ENCODE assay signal across 20 cellular contexts in the genomic region with DNA sequence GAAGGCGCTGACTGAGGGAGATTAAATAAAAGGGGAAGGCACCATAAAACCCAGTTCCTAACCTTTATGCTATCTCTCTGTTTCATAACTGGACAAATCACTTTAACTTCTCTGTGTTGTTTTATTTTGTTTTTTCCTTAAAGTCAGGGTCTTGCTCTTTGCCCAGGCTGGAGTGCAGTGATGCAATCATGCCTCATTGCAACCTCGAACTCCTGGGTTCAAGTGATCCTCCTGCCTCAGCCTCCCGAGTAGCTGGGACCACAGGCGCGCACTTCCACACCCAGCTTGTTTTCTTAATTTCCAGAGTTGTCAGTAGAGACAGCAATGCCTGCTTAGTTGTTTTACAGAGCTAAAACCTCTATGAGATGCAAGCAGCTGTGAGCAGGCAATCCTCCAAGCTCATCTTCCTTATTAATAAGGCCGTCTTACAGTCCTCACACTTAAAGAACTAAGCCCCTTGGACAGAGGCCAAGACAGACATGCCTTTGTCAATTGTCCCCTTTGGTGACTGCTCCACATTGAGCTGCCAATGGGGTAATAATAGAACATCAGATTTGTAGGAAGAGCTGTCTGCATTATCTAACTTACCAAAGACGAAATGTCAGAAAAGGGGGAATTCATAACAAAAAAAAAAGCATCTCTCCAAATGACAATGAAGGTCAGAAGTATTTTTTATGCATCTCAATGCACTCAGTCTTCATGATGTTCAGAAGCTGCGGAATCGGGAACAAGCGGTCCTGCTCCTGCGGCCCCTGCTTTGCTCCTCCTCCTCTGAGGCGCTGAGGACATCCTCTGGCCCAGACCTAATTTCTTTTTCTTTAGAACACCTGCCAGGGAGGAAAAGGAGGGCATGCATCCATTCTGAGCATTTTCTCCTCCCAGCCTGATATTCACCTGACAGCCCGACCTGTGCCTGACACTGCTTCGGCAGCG.
"Had no signal": no experiment of that assay in that cellular context is flagged by ENCODE, and none has a peak within 500 bp of the region (broad histone marks: within the 10 kb centered on the region; RNA-seq: fewer than 3 reads in every experiment).

No MANE protein-coding gene starts in this region.

- H3K27ac Mint-ChIP-seq: activated naive CD8-positive, alpha-beta T cell treated with anti-CD3 and anti-CD28 coated beads, Interleukin-2, amount 50 U/mL, for 24 hours; activated T-helper 17 cell treated with anti-CD3 and anti-CD28 coated beads, Interleukin-2, amount 50 U/mL, for 72 hours; immature natural killer cell; naive thymus-derived CD4-positive, alpha-beta T cell had no signal

- H3K36me3 ChIP-seq: cardiac muscle cell, colonic mucosa, esophagus muscularis mucosa, neutrophil, right atrium auricular region, upper lobe of left lung had no signal

- H3K4me2 ChIP-seq: smooth muscle cell had no signal

- H3K9me3 ChIP-seq: colonic mucosa, neutrophil, testis, upper lobe of left lung had no signal

- ATAC-seq: activated CD4-positive, CD25-positive, alpha-beta regulatory T cell treated with anti-CD3 and anti-CD28 coated beads, Interleukin-2, amount 50 U/mL, for 24 hours; activated naive CD8-positive, alpha-beta T cell treated with anti-CD3 and anti-CD28 coated beads, Interleukin-2, amount 50 U/mL, for 24 hours; activated T-helper 17 cell treated with anti-CD3 and anti-CD28 coated beads, Interleukin-2, amount 50 U/mL, for 72 hours; left colon; naive thymus-derived CD4-positive, alpha-beta T cell had no signal

- H3K9me3 Mint-ChIP-seq: activated naive CD8-positive, alpha-beta T cell treated with anti-CD3 and anti-CD28 coated beads, Interleukin-2, amount 50 U/mL, for 24 hours had no signal

- H3K4me1 Mint-ChIP-seq: activated naive CD8-positive, alpha-beta T cell treated with anti-CD3 and anti-CD28 coated beads, Interleukin-2, amount 50 U/mL, for 24 hours; immature natural killer cell had no signal

- H3K27ac ChIP-seq: cardiac muscle cell, colonic mucosa, esophagus muscularis mucosa, neutrophil, right atrium auricular region, testis, upper lobe of left lung had no signal

- DNase-seq: activated CD4-positive, alpha-beta T cell treated with anti-CD3 and anti-CD28 coated beads, Interleukin-2, amount 50 U/mL, for 4 hours; activated naive CD4-positive, alpha-beta T cell treated with Interleukin-2 at 50 U/mL for 16 hours; activated naive CD8-positive, alpha-beta T cell treated with anti-CD3 and anti-CD28 coated beads, Interleukin-2, amount 50 U/mL, for 24 hours; colonic mucosa; glutamatergic neuron; immature natural killer cell; left colon; naive thymus-derived CD4-positive, alpha-beta T cell; stimulated activated naive CD8-positive, alpha-beta T cell treated with anti-CD3 and anti-CD28 coated beads, Interleukin-15, Interleukin-2, amounts not matched to agents 100 U/mL and 50 U/mL, for 24 hours; testis had no signal

- H3K27me3 ChIP-seq: cardiac muscle cell, colonic mucosa, neutrophil, right atrium auricular region, testis, upper lobe of left lung had no signal

- H3K4me3 ChIP-seq: cardiac muscle cell, colonic mucosa, esophagus muscularis mucosa, lung, right atrium auricular region, smooth muscle cell, testis, upper lobe of left lung had no signal

- H3K36me3 Mint-ChIP-seq: immature natural killer cell; naive thymus-derived CD4-positive, alpha-beta T cell had no signal

- H3K4me1 ChIP-seq: colonic mucosa, esophagus muscularis mucosa, right atrium auricular region, testis, upper lobe of left lung had no signal

- H3K4me3 Mint-ChIP-seq: activated naive CD8-positive, alpha-beta T cell treated with anti-CD3 and anti-CD28 coated beads, Interleukin-2, amount 50 U/mL, for 24 hours; activated T-helper 17 cell treated with anti-CD3 and anti-CD28 coated beads, Interleukin-2, amount 50 U/mL, for 72 hours; immature natural killer cell; naive thymus-derived CD4-positive, alpha-beta T cell; T-helper 2 cell treated with Interferon-gamma antibody and Interleukin-4, amounts not matched to agents 5 μg/mL and 100 μg/mL, for 36 hours had no signal
